26 cellular contexts compared by ENCODE assay signal in genomic region chr6:51107769-51108203, GRCh38.
DNase-seq lines count a peak whose midpoint lies in the region; ATAC-seq, FAIRE-seq and TF ChIP-seq lines count a peak whose summit lies in the region.
"Had no signal": no experiment of that assay in that cellular context is flagged by ENCODE, and none has a peak within 500 bp of the region (broad histone marks: within the 10 kb centered on the region; RNA-seq: fewer than 3 reads in every experiment).

No MANE protein-coding gene starts in this region.

- H3K4me1 ChIP-seq in K562 (replicated peaks in 1 of 2; ENCODE audit: control insufficient read depth in 2 of 2, insufficient read depth in 2 of 2, low read length in 2 of 2) (peaks cover 0 to 21% of the 10 kb centered on the region in 2 experiments; a peak in 2 of 5 replicates), keratinocyte (ENCODE audit: control insufficient read depth, extremely low read depth, insufficient read depth, low read length) (no peaks in the 10 kb centered on the region), upper lobe of right lung (no peaks in the 10 kb centered on the region)
- H3K4me1 ChIP-seq: BE2C, BLaER1 had no signal

- H3K27ac ChIP-seq in 22Rv1 (peak overlapping the region; percentile 28; the same call in 1 of the 2 replicates), K562 (ENCODE audit: extremely low read depth, low read depth, low read length) (peak overlapping the region; percentile 5; the same call in 1 of the 3 replicates), keratinocyte (ENCODE audit: control insufficient read depth, insufficient read depth, low read length) (no peak overlapping the region), upper lobe of right lung (no peak overlapping the region)
- H3K27ac ChIP-seq: BLaER1 had no signal

- H4K20me1 ChIP-seq in K562 (replicated peaks; ENCODE audit: control insufficient read depth, insufficient read depth, low read length) (no peaks in the 10 kb centered on the region), keratinocyte (ENCODE audit: control insufficient read depth, extremely low read depth, insufficient read depth, low read length) (no peaks in the 10 kb centered on the region)
- H4K20me1 ChIP-seq: BLaER1 had no signal

- H2AFZ ChIP-seq in K562 (ENCODE audit: low read depth, low read length) (peak overlapping the region; percentile 30), keratinocyte (ENCODE audit: control insufficient read depth, low read length) (no peak overlapping the region)

- POLR2A ChIA-PET in K562 (lab: Yijun Ruan, JAX), result no interaction called here

- no peak for TF ChIP-seq POLR2A in K562 (conservative IDR thresholded peaks at IDR 0.05)

- H3K27me3 ChIP-seq in K562 (ENCODE audit: control insufficient read depth in 2 of 2, insufficient read depth in 2 of 2, low read length in 2 of 2), result no peaks in the 10 kb centered on the region
- H3K27me3 ChIP-seq in keratinocyte (ENCODE audit: control insufficient read depth, extremely low read depth, insufficient read depth, low read length), result no peaks in the 10 kb centered on the region
- no peaks in the 10 kb centered on the region for H3K27me3 ChIP-seq in upper lobe of right lung
- H3K27me3 ChIP-seq: BE2C, BLaER1 had no signal

- no peaks in the 10 kb centered on the region for H3K36me3 ChIP-seq in K562 (ENCODE audit: control insufficient read depth, insufficient read depth, low read length)
- no peaks in the 10 kb centered on the region for H3K36me3 ChIP-seq in keratinocyte (ENCODE audit: control insufficient read depth in 2 of 2, extremely low read depth in 1 of 2, insufficient read depth in 2 of 2, low read length in 2 of 2)
- no peaks in the 10 kb centered on the region for H3K36me3 ChIP-seq in upper lobe of right lung
- H3K36me3 ChIP-seq: BE2C, BLaER1 had no signal

- CTCF ChIA-PET in K562 (lab: Yijun Ruan, JAX; ENCODE audit: low intra/inter-chr PET ratio), result no interaction called here

- H3K9me3 ChIP-seq in K562 (replicated peaks; ENCODE audit: control insufficient read depth, insufficient read depth, low read depth, low read length) (no peaks in the 10 kb centered on the region), keratinocyte (ENCODE audit: control insufficient read depth, low read depth, low read length) (no peaks in the 10 kb centered on the region), upper lobe of right lung (no peaks in the 10 kb centered on the region)
- H3K9me3 ChIP-seq: BE2C, BLaER1 had no signal

- intact Hi-C loops in K562 (cut with micrococcal nuclease) (loop anchor here (5.0 kb wide), 1 partner anchor 55 kb away; no protein-coding TSS in a partner anchor), upper lobe of right lung (cut with DNase I) (no loop called here)

- WGBS in K562 (ENCODE audit: insufficient coverage, low coverage, missing lambda C conversion rate), result 0% methylated on average over 2 of the region's 2 CpGs

- no peaks in the 10 kb centered on the region for H3K9me1 ChIP-seq in K562 (ENCODE audit: control insufficient read depth, insufficient read depth, low read length)
- no peaks in the 10 kb centered on the region for H3K9me1 ChIP-seq in keratinocyte (ENCODE audit: control insufficient read depth, extremely low read depth, insufficient read depth, low read length)

- no TSS peak for BruUV-seq in K562 (replicated peaks; lab: Mats Ljungman, UMichigan)

- DNase-seq in OCI-M1 (lab: John Stamatoyannopoulos, UW), result peak; percentile 55
- peak in 2 of 4 experiments; percentile 47 to 72 for DNase-seq in K562 (ENCODE audit: extremely low read depth in 1 of 4, low spot score in 3 of 4)
- no peak for DNase-seq in keratinocyte (ENCODE audit: low read depth, low spot score)
- DNase-seq in GM03348 (ENCODE audit: low spot score), result no peak
- DNase-seq in retina, result no peak
- no peak for DNase-seq in upper lobe of right lung
- DNase-seq: 8988T; ACHN; BE2C; C1 segment of cervical spinal cord; CD4-positive, alpha-beta memory T cell; CD4-positive, CD25-positive, alpha-beta regulatory T cell; CD8-positive, alpha-beta memory T cell; COR-L47; DMS 273 treated with DMSO at 0.1 percent for 48 hours; DMS153; DMS53; DMS79; DND-41; EL; GDM1 had no signal

- H3K79me2 ChIP-seq in K562 (ENCODE audit: control insufficient read depth, insufficient read depth, low read length), result no peaks in the 10 kb centered on the region
- no peaks in the 10 kb centered on the region for H3K79me2 ChIP-seq in keratinocyte (ENCODE audit: control insufficient read depth, insufficient read depth, low read length)

- dilution Hi-C loops in keratinocyte (cut with MboI; ENCODE audit: extremely low pct_ligation_motif_present, low sequenced_read_pairs), result no loop called here

- no peak for TF ChIP-seq CTCF in 22Rv1 (IDR thresholded peaks at IDR 0.05)
- TF ChIP-seq CTCF in K562 (IDR thresholded peaks at IDR 0.05 in 2 of 3, conservative IDR thresholded peaks at IDR 0.05 in 1 of 3; ENCODE audit: insufficient read depth in 2 of 3, low read depth in 1 of 3, low read length in 3 of 3), result no peak
- TF ChIP-seq CTCF in keratinocyte (optimal IDR thresholded peaks at IDR 0.05 in 1 of 3, IDR thresholded peaks at IDR 0.05 in 1 of 3, conservative IDR thresholded peaks at IDR 0.05 in 1 of 3; ENCODE audit: extremely low read depth in 1 of 3, insufficient read depth in 2 of 3, low read length in 3 of 3), result no peak
- no peak for TF ChIP-seq CTCF in upper lobe of right lung (IDR thresholded peaks at IDR 0.05)

- in situ Hi-C loops in K562 (cut with MboI), result no loop called here

- H3K4me2 ChIP-seq in K562 (ENCODE audit: insufficient read depth, low read length) (peak overlapping the region; percentile 8; the same call in 1 of the 2 replicates), keratinocyte (ENCODE audit: control insufficient read depth, extremely low read depth, insufficient read depth, low read depth, low read length) (no peak overlapping the region)
- H3K4me2 ChIP-seq: BLaER1 had no signal

- 0 out of 4 replicates have a peak, but pooled peaks of 1 of the 2 experiments have one; percentile 38 for TF ChIP-seq RAD21 in K562 (CRISPR knock-in tag; conservative IDR thresholded peaks at IDR 0.05 in 1 of 2, IDR thresholded peaks at IDR 0.05 in 1 of 2)

- FAIRE-seq in K562 (lab: Jason Lieb, UNC) (peak; percentile 74), keratinocyte (lab: Jason Lieb, UNC) (peak; percentile 39)
- FAIRE-seq: A204.1, GM12891, GM19239 had no signal

- H3K4me3 ChIP-seq in K562, result no peak overlapping the region
- no peak overlapping the region for H3K4me3 ChIP-seq in keratinocyte (ENCODE audit: control insufficient read depth in 2 of 3, extremely low read depth in 1 of 3, insufficient read depth in 2 of 3, low read depth in 1 of 3, low read length in 3 of 3)
- H3K4me3 ChIP-seq in upper lobe of right lung, result no peak overlapping the region
- H3K4me3 ChIP-seq: BLaER1 had no signal

- peak; percentile 83 for TF ChIP-seq EP300 in K562 (IDR thresholded peaks at IDR 0.05; ENCODE audit: low read length)

- H3K9ac ChIP-seq in K562 (ENCODE audit: insufficient read depth in 1 of 2, low read depth in 2 of 2, low read length in 2 of 2) (no peak overlapping the region), keratinocyte (ENCODE audit: control insufficient read depth, extremely low read depth, insufficient read depth, low read length) (no peak overlapping the region)
- H3K9ac ChIP-seq: BLaER1 had no signal

- ATAC-seq in K562 (peak; percentile 84), upper lobe of right lung (no peak)

TF ChIP-seq in K562, 482 proteins besides CTCF, POLR2A, EP300 and RAD21 (continues in another document):
- TF ChIP-seq MTA2 (IDR thresholded peaks at IDR 0.05; ENCODE audit: low read depth) (peak; percentile 80), ZNF79 (CRISPR knock-in tag; IDR thresholded peaks at IDR 0.05; ENCODE audit: low read depth) (peak; percentile 75), FOXJ2 (tag; IDR thresholded peaks at IDR 0.05) (peak; percentile 95), HDAC3 (IDR thresholded peaks at IDR 0.05; ENCODE audit: borderline replicate concordance, partially characterized antibody) (peak; percentile 77), SMAD1 (IDR thresholded peaks at IDR 0.05; ENCODE audit: low read depth, low read length, partially characterized antibody) (no peak), CBFA2T2 (conservative IDR thresholded peaks at IDR 0.05) (peak; percentile 84), GABPA (tag; conservative IDR thresholded peaks at IDR 0.05; ENCODE audit: low read depth) (0 out of 2 replicates have a peak, but pooled peaks have one; percentile 12), RCOR1 (IDR thresholded peaks at IDR 0.05; ENCODE audit: borderline replicate concordance in 1 of 2, low read depth in 2 of 2, low read length in 2 of 2) (peak in 1 of 2 experiments; percentile 78; a peak in 2 of 4 replicates), RBM15 (IDR thresholded peaks at IDR 0.05; ENCODE audit: insufficient read depth, low read length) (no peak), GATA2 (CRISPR knock-in tag; IDR thresholded peaks at IDR 0.05) (peak; percentile 63), MYNN (IDR thresholded peaks at IDR 0.05) (no peak), MYNN (CRISPR knock-in tag; IDR thresholded peaks at IDR 0.05) (no peak), ZFP1 (CRISPR knock-in tag; IDR thresholded peaks at IDR 0.05) (peak; percentile 65; the same call in 1 of the 2 replicates), ARID3A (IDR thresholded peaks at IDR 0.05; ENCODE audit: borderline replicate concordance, low read depth, low read length) (peak; percentile 11; the same call in 1 of the 2 replicates), EWSR1 (IDR thresholded peaks at IDR 0.05; ENCODE audit: borderline replicate concordance, low read depth, partially characterized antibody) (no peak), ZKSCAN3 (CRISPR knock-in tag; IDR thresholded peaks at IDR 0.05) (no peak)
- TF ChIP-seq, protein P1, sequence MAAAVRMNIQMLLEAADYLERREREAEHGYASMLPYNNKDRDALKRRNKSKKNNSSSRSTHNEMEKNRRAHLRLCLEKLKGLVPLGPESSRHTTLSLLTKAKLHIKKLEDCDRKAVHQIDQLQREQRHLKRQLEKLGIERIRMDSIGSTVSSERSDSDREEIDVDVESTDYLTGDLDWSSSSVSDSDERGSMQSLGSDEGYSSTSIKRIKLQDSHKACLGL (CRISPR knock-in tag; IDR thresholded peaks at IDR 0.05; ENCODE audit: borderline replicate concordance, poor library complexity, severe bottlenecking), result peak; percentile 76

Comparison
In these comparisons a context has a peak if more than half of its experiments do, and no peak if none do; other contexts are left out.
1. H3K27ac ChIP-seq: peak in 22Rv1 (single experiment) and K562 (single experiment); none in keratinocyte (single experiment) and upper lobe of right lung (single experiment).